ENCODE assay signal across 8 cellular contexts in the genomic region with DNA sequence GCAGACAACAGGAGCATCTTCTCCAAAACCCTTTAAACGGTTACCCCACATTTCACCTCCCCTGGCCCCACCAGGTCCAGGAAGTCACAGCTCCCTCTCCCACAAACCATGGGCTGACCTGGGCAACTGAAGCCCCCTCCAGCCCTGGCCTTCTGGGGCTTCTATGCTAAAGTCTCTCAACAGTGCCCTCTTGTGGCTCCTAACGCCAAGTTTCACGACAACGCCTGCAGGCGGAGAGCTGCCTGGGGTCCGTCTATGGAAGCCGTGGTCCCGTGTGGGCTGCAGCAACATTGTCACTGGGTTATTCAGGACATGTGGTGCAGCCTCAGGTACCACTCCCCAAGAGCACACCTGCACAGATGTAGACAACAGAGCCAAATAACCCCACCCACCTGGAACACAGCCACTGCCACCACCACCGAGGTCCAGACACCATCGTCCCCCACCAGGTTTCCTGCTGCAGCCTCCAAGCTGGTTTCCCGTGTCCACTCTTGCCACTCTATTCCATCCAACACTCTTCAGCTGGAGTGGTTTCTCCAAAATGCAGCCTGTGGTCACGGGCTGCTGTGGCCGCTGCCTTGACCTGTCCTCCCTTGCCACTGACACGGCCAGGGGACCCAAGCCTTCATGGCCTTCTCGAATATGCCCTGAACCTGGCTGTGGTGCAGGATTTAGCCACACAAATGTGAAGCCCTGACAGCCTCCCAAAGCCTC. TPM values are rescaled to one million over a fixed set of nuclear protein-coding genes. Genes with fewer than 3 reads are reported as not detected.
DNase-seq lines count a peak whose midpoint lies in the region; ATAC-seq, FAIRE-seq and TF ChIP-seq lines count a peak whose summit lies in the region.

No MANE protein-coding gene starts in this region.

- H4K20me1 ChIP-seq in OCI-LY1 (ENCODE audit: insufficient read depth, low read length) (no peaks in the 10 kb centered on the region), keratinocyte (ENCODE audit: control insufficient read depth, extremely low read depth, insufficient read depth, low read length) (no peaks in the 10 kb centered on the region)

- H3K4me1 Mint-ChIP-seq in stimulated activated naive CD8-positive, alpha-beta T cell treated with anti-CD3 and anti-CD28 coated beads, Interleukin-15, amount 100 ng/mL, for 72 hours: peaks cover 14% of the 10 kb centered on the region

- H3K9me3 ChIP-seq in OCI-LY1 (ENCODE audit: low read length) (no peaks in the 10 kb centered on the region), ascending aorta (no peaks in the 10 kb centered on the region), keratinocyte (ENCODE audit: control insufficient read depth, low read depth, low read length) (no peaks in the 10 kb centered on the region), MG63 (no peaks in the 10 kb centered on the region)

- H3K4me3 Mint-ChIP-seq in stimulated activated naive CD8-positive, alpha-beta T cell treated with anti-CD3 and anti-CD28 coated beads, Interleukin-15, amount 100 ng/mL, for 72 hours: no peak overlapping the region

- no peaks in the 10 kb centered on the region for H3K4me1 ChIP-seq in OCI-LY1 (ENCODE audit: insufficient read depth, low read length, severe bottlenecking)
- no peaks in the 10 kb centered on the region for H3K4me1 ChIP-seq in ascending aorta
- peaks cover 2% of the 10 kb centered on the region for H3K4me1 ChIP-seq in keratinocyte (ENCODE audit: control insufficient read depth, extremely low read depth, insufficient read depth, low read length)

- H3K9ac ChIP-seq in OCI-LY1 (ENCODE audit: low read length): no peak overlapping the region
- no peak overlapping the region for H3K9ac ChIP-seq in keratinocyte (ENCODE audit: control insufficient read depth, extremely low read depth, insufficient read depth, low read length)

- no peak for FAIRE-seq in keratinocyte (lab: Jason Lieb, UNC)

- no peaks in the 10 kb centered on the region for H3K9me1 ChIP-seq in keratinocyte (ENCODE audit: control insufficient read depth, extremely low read depth, insufficient read depth, low read length)

- intact Hi-C loops in ascending aorta (cut with DNase I): loop anchor here (5.0 kb wide), 1 partner anchor 736 kb away; no protein-coding TSS in a partner anchor

- no peaks in the 10 kb centered on the region for H3K27me3 Mint-ChIP-seq in stimulated activated naive CD8-positive, alpha-beta T cell treated with anti-CD3 and anti-CD28 coated beads, Interleukin-15, amount 100 ng/mL, for 72 hours

- no peaks in the 10 kb centered on the region for H3K9me2 ChIP-seq in OCI-LY1 (ENCODE audit: low read depth, low read length)

- peak; percentile 33 for DNase-seq in GM12865 (ENCODE audit: low read depth)
- no peak for DNase-seq in ascending aorta (ENCODE audit: low spot score in 2 of 2)
- no peak for DNase-seq in keratinocyte (ENCODE audit: low read depth, low spot score)
- peak; percentile 32 to 40 for DNase-seq in stimulated activated naive CD8-positive, alpha-beta T cell treated with anti-CD3 and anti-CD28 coated beads, Interleukin-15, amount 100 ng/mL, for 72 hours
- DNase-seq in MG63: no peak
- DNase-seq in SIG-M5 (lab: John Stamatoyannopoulos, UW): no peak

- no peaks in the 10 kb centered on the region for H3K36me3 ChIP-seq in OCI-LY1 (ENCODE audit: insufficient read depth, low read length)
- no peaks in the 10 kb centered on the region for H3K36me3 ChIP-seq in ascending aorta
- H3K36me3 ChIP-seq in keratinocyte (ENCODE audit: control insufficient read depth in 2 of 2, extremely low read depth in 1 of 2, insufficient read depth in 2 of 2, low read length in 2 of 2): no peaks in the 10 kb centered on the region
- no peaks in the 10 kb centered on the region for H3K36me3 ChIP-seq in MG63

- H2AFZ ChIP-seq in OCI-LY1 (ENCODE audit: low read length) (no peak overlapping the region), keratinocyte (ENCODE audit: control insufficient read depth, low read length) (no peak overlapping the region)

- no peaks in the 10 kb centered on the region for H3K9me3 Mint-ChIP-seq in stimulated activated naive CD8-positive, alpha-beta T cell treated with anti-CD3 and anti-CD28 coated beads, Interleukin-15, amount 100 ng/mL, for 72 hours

- TF ChIP-seq CTCF in GM12865 (IDR thresholded peaks at IDR 0.05; ENCODE audit: insufficient read depth, low read depth, low read length, missing control alignments) (peak; percentile 60), OCI-LY1 (IDR thresholded peaks at IDR 0.05; ENCODE audit: low read length) (peak; percentile 75), ascending aorta (IDR thresholded peaks at IDR 0.05) (peak; percentile 43 to 71 (median 49)), keratinocyte (optimal IDR thresholded peaks at IDR 0.05 in 1 of 3, IDR thresholded peaks at IDR 0.05 in 1 of 3, conservative IDR thresholded peaks at IDR 0.05 in 1 of 3; ENCODE audit: extremely low read depth in 1 of 3, insufficient read depth in 2 of 3, low read length in 3 of 3) (peak; percentile 53 to 64 (median 55))

- H3F3A ChIP-seq in OCI-LY1 (ENCODE audit: insufficient read depth, low read length): no peaks in the 10 kb centered on the region

- H3K79me2 ChIP-seq in OCI-LY1 (ENCODE audit: insufficient read depth, low read length) (no peaks in the 10 kb centered on the region), keratinocyte (ENCODE audit: control insufficient read depth, insufficient read depth, low read length) (no peaks in the 10 kb centered on the region)

- no peak overlapping the region for H3K27ac ChIP-seq in OCI-LY1 (ENCODE audit: low read depth, low read length, poor library complexity, severe bottlenecking)
- H3K27ac ChIP-seq in ascending aorta: no peak overlapping the region
- H3K27ac ChIP-seq in keratinocyte (ENCODE audit: control insufficient read depth, insufficient read depth, low read length): no peak overlapping the region

- H3K4me3 ChIP-seq in GM12865 (ENCODE audit: low read depth, low read length) (no peak overlapping the region), OCI-LY1 (ENCODE audit: low read depth, low read length, poor library complexity, severe bottlenecking) (no peak overlapping the region), ascending aorta (no peak overlapping the region), keratinocyte (ENCODE audit: control insufficient read depth in 2 of 3, extremely low read depth in 1 of 3, insufficient read depth in 2 of 3, low read depth in 1 of 3, low read length in 3 of 3) (no peak overlapping the region), MG63 (no peak overlapping the region)

- no peak overlapping the region for H3K27ac Mint-ChIP-seq in stimulated activated naive CD8-positive, alpha-beta T cell treated with anti-CD3 and anti-CD28 coated beads, Interleukin-15, amount 100 ng/mL, for 72 hours

- ATAC-seq in stimulated activated naive CD8-positive, alpha-beta T cell treated with anti-CD3 and anti-CD28 coated beads, Interleukin-15, amount 100 ng/mL, for 72 hours: peak; percentile 46
- no peak for ATAC-seq in HG03159 (IDR thresholded peaks at IDR 0.05; ENCODE audit: unreplicated experiment)

- no peaks in the 10 kb centered on the region for H3K27me3 ChIP-seq in OCI-LY1 (ENCODE audit: insufficient read depth, low read length)
- H3K27me3 ChIP-seq in ascending aorta: no peaks in the 10 kb centered on the region
- no peaks in the 10 kb centered on the region for H3K27me3 ChIP-seq in keratinocyte (ENCODE audit: control insufficient read depth, extremely low read depth, insufficient read depth, low read length)
- H3K27me3 ChIP-seq in MG63: no peaks in the 10 kb centered on the region

- dilution Hi-C loops in keratinocyte (cut with MboI; ENCODE audit: extremely low pct_ligation_motif_present, low sequenced_read_pairs): no loop called here

- no peak overlapping the region for H3K4me2 ChIP-seq in OCI-LY1 (ENCODE audit: low read length)
- no peak overlapping the region for H3K4me2 ChIP-seq in keratinocyte (ENCODE audit: control insufficient read depth, extremely low read depth, insufficient read depth, low read depth, low read length)

RNA-seq across cellular contexts. Expression of a gene that starts 19.1 kb away (rescaled TPM):
- not detected for total RNA-seq in ascending aorta
- polyA plus RNA-seq in keratinocyte: 0.71 to 1.5 TPM (median 1.4 TPM) in 3 replicates
- 0.29 TPM for polyA plus RNA-seq in keratinocyte (2011; ENCODE audit: low read depth)
- polyA plus RNA-seq in keratinocyte (2011; cell fraction: cytosol; rRNA removed): 0.60 and 1.6 TPM in 2 replicates
- polyA plus RNA-seq in keratinocyte (2011; cell fraction: nucleus; rRNA removed): 0.83 and 1.1 TPM in 2 replicates
- polyA plus RNA-seq in keratinocyte (2012; ENCODE audit: low replicate concordance): 2.2 and 2.6 TPM in 2 replicates
- 0.22 to 0.79 TPM (median 0.69 TPM) in 3 replicates for polyA minus RNA-seq in keratinocyte
- not detected for polyA minus RNA-seq in keratinocyte (2011; cell fraction: cytosol; rRNA and poly(A)+ RNA removed)
- 1.2 TPM in 1 of 2 replicates, not detected in the other for polyA minus RNA-seq in keratinocyte (2011; cell fraction: nucleus; rRNA and poly(A)+ RNA removed)
- total RNA-seq in MG63 (2014; rRNA removed; shearing (Covaris generic); ENCODE audit: low replicate concordance): 6.6 TPM in 1 of 2 replicates, not detected in the other

Comparison
In these comparisons a context has a peak if more than half of its experiments do, and no peak if none do; other contexts are left out.
1. DNase-seq: peak in GM12865 (single experiment) and stimulated activated naive CD8-positive, alpha-beta T cell treated with anti-CD3 and anti-CD28 coated beads, Interleukin-15, amount 100 ng/mL, for 72 hours (2 of 2); none in ascending aorta (0 of 2), keratinocyte (single experiment), MG63 (single experiment) and SIG-M5 (single experiment).
2. Peak in every context shown above with its lines, with median percentiles within 50 percentile points of each other: CTCF ChIP-seq.